ENCODE assay signal across 8 cellular contexts in the genomic region with DNA sequence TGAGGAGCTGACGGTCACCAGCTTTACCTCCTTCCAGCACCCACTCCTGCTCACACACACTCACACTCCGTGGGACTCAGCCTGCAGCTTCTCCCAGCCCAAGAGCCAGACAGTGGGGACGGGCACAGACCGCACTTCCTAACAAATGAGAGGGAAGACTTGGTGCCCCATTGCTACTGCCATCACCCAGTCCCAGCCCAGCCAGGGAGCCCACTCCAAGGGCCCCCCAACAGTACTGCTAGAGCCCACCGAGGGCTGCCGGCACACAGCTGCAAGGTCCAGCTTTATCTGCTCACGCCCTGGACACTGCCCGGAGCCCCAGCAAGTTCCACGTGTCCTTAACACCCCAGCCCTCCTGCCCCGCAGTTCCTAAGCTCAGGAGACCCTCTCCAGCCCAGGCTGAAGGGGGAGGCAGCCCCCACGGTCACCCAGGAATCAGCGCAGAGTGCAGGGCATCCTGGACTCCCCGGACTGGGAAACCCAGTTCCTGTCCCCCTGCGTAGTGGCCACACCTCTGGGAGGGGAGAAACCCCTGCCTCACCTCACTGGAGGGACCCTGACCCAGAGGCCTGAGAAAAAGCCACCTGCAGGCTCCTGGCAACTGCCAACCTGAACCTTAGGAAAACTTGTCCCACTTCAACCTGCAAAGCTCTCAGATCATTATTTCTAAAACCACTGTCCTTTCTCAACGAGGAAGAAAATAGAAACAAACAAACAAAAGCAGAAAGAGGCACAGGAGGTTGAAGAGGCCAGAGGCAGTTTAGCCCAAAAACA. TPM values are rescaled to one million over a fixed set of nuclear protein-coding genes. Genes with fewer than 3 reads are reported as not detected.
DNase-seq lines count a peak whose midpoint lies in the region; ATAC-seq, FAIRE-seq and TF ChIP-seq lines count a peak whose summit lies in the region.
"Not testable (repeated sequence)": the region's sequence is repeated elsewhere in the genome, so short reads cannot be mapped to it uniquely, and the experiment has no call there.

No MANE protein-coding gene starts in this region.

- peaks cover 23% of the 10 kb centered on the region for H3K27me3 Mint-ChIP-seq in GM23338 (ENCODE audit: insufficient read depth, low read depth, poor library complexity)
- H3K27me3 Mint-ChIP-seq in activated T-helper 17 cell treated with anti-CD3 and anti-CD28 coated beads, Interleukin-2, amount 50 U/mL, for 72 hours; naive thymus-derived CD4-positive, alpha-beta T cell: not testable (repeated sequence)

- H3K4me3 ChIP-seq in A549 = peak overlapping the region; percentile 97
- H3K4me3 ChIP-seq in GM23338 = peak overlapping the region; percentile 87
- peak overlapping the region; percentile 73 to 89 for H3K4me3 ChIP-seq in Panc1 (ENCODE audit: low read depth in 2 of 2, low read length in 2 of 2)
- peak overlapping the region; percentile 76 for H3K4me3 ChIP-seq in coronary artery
- H3K4me3 ChIP-seq in right cardiac atrium (ENCODE audit: low read length) = peak overlapping the region; percentile 75
- peak overlapping the region; percentile 85 for H3K4me3 ChIP-seq in naive thymus-derived CD4-positive, alpha-beta T cell (ENCODE audit: low read length)
- peak overlapping the region; percentile 72 for H3K4me3 ChIP-seq in smooth muscle cell

- not testable (repeated sequence) for H3K9me3 ChIP-seq in A549; Panc1 (ENCODE audit: control insufficient read depth, insufficient read depth, low read depth, low read length); right cardiac atrium (ENCODE audit: control insufficient read depth, low read length); naive thymus-derived CD4-positive, alpha-beta T cell (ENCODE audit: control insufficient read depth in 2 of 3, low read length in 3 of 3); smooth muscle cell (replicated peaks; ENCODE audit: low read depth)

- not testable (repeated sequence) for H3F3A ChIP-seq in GM23338 (replicated peaks; ENCODE audit: low read depth); smooth muscle cell (ENCODE audit: low read depth)

- not testable (repeated sequence) for TF ChIP-seq POLR2A in A549 (IDR thresholded peaks at IDR 0.05; ENCODE audit: low read length)

- not testable (repeated sequence) for BruUV-seq in Panc1 (replicated peaks; lab: Mats Ljungman, UMichigan)

- not testable (repeated sequence) for H3K36me3 Mint-ChIP-seq in GM23338 (ENCODE audit: low read depth); naive thymus-derived CD4-positive, alpha-beta T cell
- H3K36me3 Mint-ChIP-seq in activated T-helper 17 cell treated with anti-CD3 and anti-CD28 coated beads, Interleukin-2, amount 50 U/mL, for 72 hours (ENCODE audit: low read depth) = peaks cover 13% of the 10 kb centered on the region

- H3K36me3 ChIP-seq in GM23338 (ENCODE audit: insufficient read depth); Panc1 (ENCODE audit: control insufficient read depth, insufficient read depth, low read length); smooth muscle cell (ENCODE audit: low read depth): not testable (repeated sequence)
- H3K36me3 ChIP-seq in naive thymus-derived CD4-positive, alpha-beta T cell (ENCODE audit: control insufficient read depth in 2 of 3, insufficient read depth in 3 of 3, low read length in 3 of 3) = peaks cover 0 to 12% (median 0%) of the 10 kb centered on the region in 3 experiments

- H3K9ac ChIP-seq in smooth muscle cell (ENCODE audit: low read depth) = not testable (repeated sequence)

- peaks cover 31% of the 10 kb centered on the region for H3K27me3 ChIP-seq in GM23338 (ENCODE audit: insufficient read depth)
- not testable (repeated sequence) for H3K27me3 ChIP-seq in Panc1 (ENCODE audit: control insufficient read depth, insufficient read depth, low read length); right cardiac atrium (ENCODE audit: control insufficient read depth, insufficient read depth); naive thymus-derived CD4-positive, alpha-beta T cell (ENCODE audit: control insufficient read depth in 2 of 2, insufficient read depth in 2 of 2, low read length in 2 of 2); smooth muscle cell (ENCODE audit: low read depth)

- not testable (repeated sequence) for H3K9me3 Mint-ChIP-seq in GM23338; activated T-helper 17 cell treated with anti-CD3 and anti-CD28 coated beads, Interleukin-2, amount 50 U/mL, for 72 hours; naive thymus-derived CD4-positive, alpha-beta T cell

- peak overlapping the region; percentile 82 for H3K4me3 Mint-ChIP-seq in GM23338
- H3K4me3 Mint-ChIP-seq in activated T-helper 17 cell treated with anti-CD3 and anti-CD28 coated beads, Interleukin-2, amount 50 U/mL, for 72 hours = peak overlapping the region; percentile 81
- peak overlapping the region; percentile 79 to 92 (median 88) for H3K4me3 Mint-ChIP-seq in naive thymus-derived CD4-positive, alpha-beta T cell

- intact Hi-C loops in Panc1 (cut with micrococcal nuclease; ENCODE audit: unreplicated experiment) = not testable (repeated sequence)
- intact Hi-C loops in right cardiac atrium (cut with DNase I) = loop anchor here in 1 of 4 donors (10.0 kb wide), 2 partner anchors 67 to 227 kb away; no protein-coding TSS in a partner anchor
- intact Hi-C loops in naive thymus-derived CD4-positive, alpha-beta T cell (cut with micrococcal nuclease) = loop anchor here (5.0 to 10.0 kb wide), 2 partner anchors 247 to 405 kb away; a partner anchor contains a TSS

- TF ChIP-seq EP300 in A549 (IDR thresholded peaks at IDR 0.05) = not testable (repeated sequence)

- H3K9me2 ChIP-seq in GM23338 (ENCODE audit: insufficient read depth) = not testable (repeated sequence)

- not testable (repeated sequence) for FAIRE-seq in A549 (lab: Jason Lieb, UNC)

- not testable (repeated sequence) for DNase-seq in A549 (ENCODE audit: low read depth in 1 of 2, low spot score in 1 of 2); GM23338 (ENCODE audit: low spot score); Panc1 (ENCODE audit: low read depth, low spot score); coronary artery (ENCODE audit: low spot score); naive thymus-derived CD4-positive, alpha-beta T cell; smooth muscle cell (lab: John Stamatoyannopoulos, UW; ENCODE audit: unreplicated experiment)
- peak in 1 of 3 donors; percentile 43 for DNase-seq in right cardiac atrium

- CTCF ChIA-PET in A549 (lab: Yijun Ruan, JAX) = interaction anchor here (0.8 to 1.3 kb wide), 3 partner anchors 10 to 338 kb away, joined by 3 read pairs; a partner anchor contains a TSS
- CTCF ChIA-PET in Panc1 (lab: Charles Lee); naive thymus-derived CD4-positive, alpha-beta T cell (lab: Charles Lee): not testable (repeated sequence)

- H2AFZ ChIP-seq in GM23338 = 0 out of 2 replicates have a peak overlapping the region, but pooled peaks have one; percentile 69
- peak overlapping the region; percentile 98 for H2AFZ ChIP-seq in smooth muscle cell (ENCODE audit: low read depth)

- ATAC-seq in A549; GM23338; Panc1; activated T-helper 17 cell treated with anti-CD3 and anti-CD28 coated beads, Interleukin-2, amount 50 U/mL, for 72 hours (replicated peaks); right cardiac atrium; naive thymus-derived CD4-positive, alpha-beta T cell: not testable (repeated sequence)

- WGBS in A549 (ENCODE audit: missing lambda C conversion rate) = 81% methylated on average over 9 of the region's 15 CpGs
- 60% methylated on average over 14 of the region's 15 CpGs for WGBS in right cardiac atrium
- 88% methylated on average over 15 of the region's 15 CpGs for WGBS in smooth muscle cell (ENCODE audit: low lambda C conversion rate)

- peaks cover 30% of the 10 kb centered on the region for H3K4me1 Mint-ChIP-seq in GM23338
- H3K4me1 Mint-ChIP-seq in activated T-helper 17 cell treated with anti-CD3 and anti-CD28 coated beads, Interleukin-2, amount 50 U/mL, for 72 hours = peaks cover 20% of the 10 kb centered on the region
- H3K4me1 Mint-ChIP-seq in naive thymus-derived CD4-positive, alpha-beta T cell = peaks cover 28 to 58% (median 50%) of the 10 kb centered on the region in 7 donors

- H3K27ac ChIP-seq in A549 = peak overlapping the region; percentile 80 to 87
- H3K27ac ChIP-seq in GM23338 (ENCODE audit: low read depth); coronary artery; right cardiac atrium (ENCODE audit: low read length); smooth muscle cell (ENCODE audit: low read depth): not testable (repeated sequence)
- H3K27ac ChIP-seq in Panc1 (ENCODE audit: low read length) = peak overlapping the region; percentile 86
- peak overlapping the region; percentile 82 for H3K27ac ChIP-seq in naive thymus-derived CD4-positive, alpha-beta T cell (ENCODE audit: low read depth, low read length)

- peaks cover 17% of the 10 kb centered on the region for H3K79me2 ChIP-seq in GM23338 (replicated peaks; ENCODE audit: insufficient read depth)
- not testable (repeated sequence) for H3K79me2 ChIP-seq in smooth muscle cell (ENCODE audit: low read depth)

- H3K4me1 ChIP-seq in A549 (peaks cover 23% of the 10 kb centered on the region), Panc1 (ENCODE audit: control insufficient read depth, insufficient read depth, low read length) (peaks cover 27% of the 10 kb centered on the region)
- not testable (repeated sequence) for H3K4me1 ChIP-seq in GM23338 (ENCODE audit: insufficient read depth); right cardiac atrium (ENCODE audit: control insufficient read depth, insufficient read depth, low read length); smooth muscle cell (ENCODE audit: low read depth)
- peaks cover 6 to 24% of the 10 kb centered on the region in 2 donors for H3K4me1 ChIP-seq in naive thymus-derived CD4-positive, alpha-beta T cell (ENCODE audit: control insufficient read depth in 2 of 2, insufficient read depth in 2 of 2, low read length in 2 of 2)

- not testable (repeated sequence) for TF ChIP-seq CTCF in A549 (IDR thresholded peaks at IDR 0.05); GM23338 (conservative IDR thresholded peaks at IDR 0.05; ENCODE audit: low read depth in 2 of 2); Panc1 (IDR thresholded peaks at IDR 0.05); coronary artery (IDR thresholded peaks at IDR 0.05); smooth muscle cell (IDR thresholded peaks at IDR 0.05; ENCODE audit: borderline replicate concordance, insufficient read depth, poor library complexity, severe bottlenecking)

- H3K4me2 ChIP-seq in A549 (peak overlapping the region; percentile 88), GM23338 (peak overlapping the region; percentile 92), smooth muscle cell (peak overlapping the region; percentile 92)

- H4K20me1 ChIP-seq in GM23338 (replicated peaks; ENCODE audit: insufficient read depth); smooth muscle cell (ENCODE audit: low read depth): not testable (repeated sequence)

- not testable (repeated sequence) for TF ChIP-seq RAD21 in A549 (conservative IDR thresholded peaks at IDR 0.05 in 1 of 2, IDR thresholded peaks at IDR 0.05 in 1 of 2)

- in situ Hi-C loops in Panc1 (cut with HindIII; ENCODE audit: low pct_unique_long_range_greater_than_20kb, low sequenced_read_pairs) = not testable (repeated sequence)

- POLR2A ChIA-PET in A549 (lab: Yijun Ruan, JAX); Panc1 (lab: Charles Lee): not testable (repeated sequence)
- POLR2A ChIA-PET in naive thymus-derived CD4-positive, alpha-beta T cell (lab: Charles Lee) = interaction anchor here (1.2 to 1.7 kb wide), 2 partner anchors 214 to 254 kb away, joined by 3 to 4 read pairs; a partner anchor contains a TSS

- not testable (repeated sequence) for H3K27ac Mint-ChIP-seq in GM23338
- peak overlapping the region; percentile 81 for H3K27ac Mint-ChIP-seq in activated T-helper 17 cell treated with anti-CD3 and anti-CD28 coated beads, Interleukin-2, amount 50 U/mL, for 72 hours
- H3K27ac Mint-ChIP-seq in naive thymus-derived CD4-positive, alpha-beta T cell = peak overlapping the region; percentile 51 to 88 (median 71)

RNA-seq across cellular contexts. Expression of a gene that starts 1.6 kb away (rescaled TPM):
- polyA plus RNA-seq in A549 (2011; rRNA removed) = 38.1 and 38.8 TPM in 2 replicates
- 12.8 and 15.9 TPM in 2 replicates for polyA plus RNA-seq in A549 (2012; cell fraction: cytosol; rRNA removed)
- polyA plus RNA-seq in A549 (2012; cell fraction: nucleus; rRNA removed) = 77.0 and 116 TPM in 2 replicates
- polyA plus RNA-seq in A549 (2017; fragmentation: RNase III; extraction: RNeasy Plus Mini Kit Qiagen cat#74134 plus additional on column Dnase treatment) = 49.0 to 50.9 TPM (median 50.2 TPM) in 3 replicates
- 12.6 and 14.0 TPM in 2 replicates for polyA minus RNA-seq in A549 (2011; rRNA and poly(A)+ RNA removed)
- total RNA-seq in GM23338 (2014; rRNA removed; shearing (Covaris generic)) = 30.0 and 50.2 TPM in 2 replicates
- polyA plus RNA-seq in GM23338 (2016; fragmentation: Nextera tagmentation; extraction: Ambion mirVana) = 38.7 and 44.9 TPM in 2 replicates
- 161 TPM for total RNA-seq in Panc1 (2021; ENCODE audit: unreplicated experiment)
- 65.8 TPM for polyA plus RNA-seq in Panc1 (2012; ENCODE audit: insufficient read length)
- total RNA-seq in activated T-helper 17 cell treated with anti-CD3 and anti-CD28 coated beads, Interleukin-2, amount 50 U/mL, for 72 hours = 100 to 1,000 TPM; 202 to 437 TPM
- total RNA-seq in right cardiac atrium = 10 to 100 TPM; 11.9 to 43.6 (median 24.9) TPM
- 21.0 TPM for polyA plus RNA-seq in right cardiac atrium
- 100 to 1,000 TPM; 285 to 393 (median 315) TPM for total RNA-seq in naive thymus-derived CD4-positive, alpha-beta T cell
- polyA plus RNA-seq in naive thymus-derived CD4-positive, alpha-beta T cell = 1 to 10 TPM; 2.5 to 8.6 TPM
- 31.4 and 40.3 TPM in 2 replicates for total RNA-seq in smooth muscle cell
- polyA plus RNA-seq in smooth muscle cell = 23.0 and 43.3 TPM in 2 replicates
